In genomic region chr1:98919652-98920051, GRCh38 we compare ENCODE assay signal across 19 cellular contexts.
"Had no signal": no experiment of that assay in that cellular context is flagged by ENCODE, and none has a peak within 500 bp of the region (broad histone marks: within the 10 kb centered on the region; RNA-seq: fewer than 3 reads in every experiment).

No MANE protein-coding gene starts in this region.

- DNase-seq: cerebellar nuclear complex; effector memory CD8-positive, alpha-beta T cell; esophagus squamous epithelium; foreskin melanocyte; head of caudate nucleus; hippocampal formation; naive thymus-derived CD8-positive, alpha-beta T cell; ovary; right cardiac atrium; stimulated activated CD4-positive, alpha-beta T cell treated with anti-CD3 and anti-CD28 coated beads, Interleukin-1b, Interleukin-23, amount 100 ng/mL, for 48 hours; stimulated activated CD4-positive, alpha-beta T cell treated with anti-CD3 and anti-CD28 coated beads, Interleukin-4, amount 100 ng/mL, for 24 hours had no signal

- H3K4me1 ChIP-seq: esophagus squamous epithelium, tibial nerve had no signal

- H3K27me3 Mint-ChIP-seq: dendritic cell treated with granulocyte-macrophage colony-stimulating factor and Interleukin-4, amounts not matched to agents 40 ng/mL and 50 ng/mL, for 4 days; effector memory CD8-positive, alpha-beta T cell; naive thymus-derived CD8-positive, alpha-beta T cell; progenitor cell of endocrine pancreas; stimulated activated memory B cell treated with anti-CD40 and anti-IgM and Interleukin-4, amounts not matched to agents 10 μg/mL and 1 μg/mL and 100 μg/mL, for 72 hours; stimulated activated naive CD8-positive, alpha-beta T cell treated with anti-CD3 and anti-CD28 coated beads, Interleukin-15, Interleukin-2, amounts not matched to agents 100 ng/mL and 50 ng/mL, for 24 hours had no signal

- H3K27ac ChIP-seq: esophagus squamous epithelium, ovary, tibial nerve had no signal

- H3K27me3 ChIP-seq: esophagus squamous epithelium, ovary, tibial nerve had no signal

- H3K4me3 Mint-ChIP-seq: dendritic cell treated with granulocyte-macrophage colony-stimulating factor and Interleukin-4, amounts not matched to agents 40 ng/mL and 50 ng/mL, for 4 days; effector memory CD8-positive, alpha-beta T cell; naive thymus-derived CD8-positive, alpha-beta T cell; neural crest cell; stimulated activated memory B cell treated with anti-CD40 and anti-IgM and Interleukin-4, amounts not matched to agents 10 μg/mL and 1 μg/mL and 100 μg/mL, for 72 hours; stimulated activated naive CD8-positive, alpha-beta T cell treated with anti-CD3 and anti-CD28 coated beads, Interleukin-15, Interleukin-2, amounts not matched to agents 100 ng/mL and 50 ng/mL, for 24 hours had no signal

- H3K36me3 Mint-ChIP-seq: naive thymus-derived CD8-positive, alpha-beta T cell; stimulated activated memory B cell treated with anti-CD40 and anti-IgM and Interleukin-4, amounts not matched to agents 10 μg/mL and 1 μg/mL and 100 μg/mL, for 72 hours had no signal

- FAIRE-seq: colon had no signal

- H3K4me3 ChIP-seq: esophagus squamous epithelium, ovary, tibial nerve had no signal

- H3K4me1 Mint-ChIP-seq: neural crest cell; stimulated activated memory B cell treated with anti-CD40 and anti-IgM and Interleukin-4, amounts not matched to agents 10 μg/mL and 1 μg/mL and 100 μg/mL, for 72 hours had no signal

- H3K27ac Mint-ChIP-seq: dendritic cell treated with granulocyte-macrophage colony-stimulating factor and Interleukin-4, amounts not matched to agents 40 ng/mL and 50 ng/mL, for 4 days; effector memory CD8-positive, alpha-beta T cell; naive thymus-derived CD8-positive, alpha-beta T cell; progenitor cell of endocrine pancreas; stimulated activated memory B cell treated with anti-CD40 and anti-IgM and Interleukin-4, amounts not matched to agents 10 μg/mL and 1 μg/mL and 100 μg/mL, for 72 hours; stimulated activated naive CD8-positive, alpha-beta T cell treated with anti-CD3 and anti-CD28 coated beads, Interleukin-15, Interleukin-2, amounts not matched to agents 100 ng/mL and 50 ng/mL, for 24 hours had no signal

- H3K9me3 ChIP-seq: esophagus squamous epithelium, ovary, tibial nerve had no signal

- H3K9me3 Mint-ChIP-seq: dendritic cell treated with granulocyte-macrophage colony-stimulating factor and Interleukin-4, amounts not matched to agents 40 ng/mL and 50 ng/mL, for 4 days; effector memory CD8-positive, alpha-beta T cell; neural crest cell; stimulated activated memory B cell treated with anti-CD40 and anti-IgM and Interleukin-4, amounts not matched to agents 10 μg/mL and 1 μg/mL and 100 μg/mL, for 72 hours; stimulated activated naive CD8-positive, alpha-beta T cell treated with anti-CD3 and anti-CD28 coated beads, Interleukin-15, Interleukin-2, amounts not matched to agents 100 ng/mL and 50 ng/mL, for 24 hours had no signal

- ATAC-seq: effector memory CD8-positive, alpha-beta T cell; left lobe of liver; naive thymus-derived CD8-positive, alpha-beta T cell; right cardiac atrium; stimulated activated memory B cell treated with anti-CD40 and anti-IgM and Interleukin-4, amounts not matched to agents 10 μg/mL and 1 μg/mL and 100 μg/mL, for 72 hours had no signal

- H3K36me3 ChIP-seq: esophagus squamous epithelium, ovary, tibial nerve had no signal
